Comparison of ENCODE assay signal across 1 cellular context in genomic region chr15:81548350-81549116, GRCh38.
TF ChIP-seq lines count a peak whose summit lies in the region.

No MANE protein-coding gene starts in this region.

TF ChIP-seq in GM23338, 12 proteins besides CTCF, POLR2A, EP300 and RAD21 (continued from another document):
- TF ChIP-seq REST (IDR thresholded peaks at IDR 0.05; ENCODE audit: unreplicated experiment) (no peak), STAT1 (IDR thresholded peaks at IDR 0.05; ENCODE audit: unreplicated experiment) (no peak)
